In the genomic region with DNA sequence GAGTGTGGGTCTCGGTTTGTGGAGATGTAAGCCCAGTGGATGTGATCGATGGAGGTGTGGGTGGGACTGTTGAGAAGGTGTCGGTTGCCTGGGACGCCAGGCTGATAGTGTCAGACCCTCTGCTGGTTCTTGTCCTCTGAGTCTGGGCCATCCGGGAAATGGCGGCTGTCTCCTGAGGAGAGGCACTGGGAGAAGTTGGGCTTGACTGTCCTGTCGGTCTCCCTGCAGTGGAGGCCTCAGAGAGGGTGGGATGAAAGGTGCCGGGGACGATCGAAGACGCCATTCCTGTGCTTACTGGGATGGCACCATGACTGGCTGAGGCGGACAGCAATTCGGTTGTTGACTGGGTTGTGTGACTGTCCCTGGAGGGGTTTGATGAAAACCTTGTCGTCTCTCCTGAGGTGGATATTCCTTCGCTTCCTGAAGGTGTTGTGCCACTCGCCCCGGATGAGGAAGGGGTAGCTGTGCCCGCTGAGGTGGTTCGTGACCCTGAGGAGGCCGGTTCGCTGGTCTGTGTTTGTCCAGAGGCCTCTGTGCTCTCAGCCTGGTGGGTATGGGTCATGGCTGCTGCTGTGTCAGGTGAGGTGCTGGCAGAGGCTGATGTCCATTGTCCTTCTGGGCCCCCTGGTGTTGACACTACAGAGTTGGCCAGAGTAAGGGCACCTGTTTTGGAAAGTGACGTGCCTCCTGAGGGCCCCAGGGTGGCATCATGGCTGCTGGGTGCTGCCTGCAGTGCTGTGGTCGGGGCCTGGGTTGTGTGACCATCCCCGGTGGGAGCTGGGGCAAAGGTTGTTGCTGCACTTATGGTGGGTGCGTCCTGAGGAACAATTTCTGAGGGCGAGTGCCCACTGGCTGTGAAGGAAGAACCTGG, we compare ENCODE assay signal across 17 cellular contexts. TPM values are rescaled to one million over a fixed set of nuclear protein-coding genes. Genes with fewer than 3 reads are reported as not detected.
A peak's percentile ranks its signal among the peaks of the same experiment; 100 is the strongest.
DNase-seq lines count a peak whose midpoint lies in the region; ATAC-seq and TF ChIP-seq lines count a peak whose summit lies in the region.
"Had no signal": no experiment of that assay in that cellular context is flagged by ENCODE, and none has a peak within 500 bp of the region (broad histone marks: within the 10 kb centered on the region; RNA-seq: fewer than 3 reads in every experiment).

No MANE protein-coding gene starts in this region.

- H3K79me2 ChIP-seq in hepatocyte, result no peaks in the 10 kb centered on the region

- CTCF ChIA-PET in CD4-positive, alpha-beta T cell (lab: Charles Lee), result no interaction called here
- CTCF ChIA-PET in Calu3 (lab: Charles Lee), result no interaction called here

- no peaks in the 10 kb centered on the region for H4K20me1 ChIP-seq in hepatocyte (ENCODE audit: insufficient read depth, poor library complexity, severe bottlenecking)

- no peak overlapping the region for H3K27ac ChIP-seq in CD4-positive, alpha-beta T cell (ENCODE audit: low read depth, low read length)
- H3K27ac ChIP-seq in hepatocyte, result no peak overlapping the region
- H3K27ac ChIP-seq: ascending aorta, left lung, SJCRH30, tibial nerve had no signal

- no peaks in the 10 kb centered on the region for H3K9me2 ChIP-seq in hepatocyte (replicated peaks; ENCODE audit: insufficient read depth)

- peaks cover 20% of the 10 kb centered on the region for H3K9me3 Mint-ChIP-seq in CD4-positive, alpha-beta T cell
- peaks cover 34% of the 10 kb centered on the region for H3K9me3 Mint-ChIP-seq in Calu3 (ENCODE audit: low read depth, unreplicated experiment)
- peaks cover 37% of the 10 kb centered on the region for H3K9me3 Mint-ChIP-seq in activated naive CD8-positive, alpha-beta T cell treated with anti-CD3 and anti-CD28 coated beads for 36 hours
- peaks cover 0 to 42% (median 34%) of the 10 kb centered on the region in 9 donors for H3K9me3 Mint-ChIP-seq in naive thymus-derived CD8-positive, alpha-beta T cell

- H3K4me3 Mint-ChIP-seq in CD4-positive, alpha-beta T cell, result no peak overlapping the region
- H3K4me3 Mint-ChIP-seq in Calu3 (ENCODE audit: low read depth, unreplicated experiment), result no peak overlapping the region
- H3K4me3 Mint-ChIP-seq in activated naive CD8-positive, alpha-beta T cell treated with anti-CD3 and anti-CD28 coated beads for 36 hours, result peak overlapping the region; percentile 32
- peak overlapping the region in 8 of 10 donors; percentile 7 to 82 (median 66) for H3K4me3 Mint-ChIP-seq in naive thymus-derived CD8-positive, alpha-beta T cell
- H3K4me3 Mint-ChIP-seq: activated T-cell treated with anti-CD3 and anti-CD28 coated beads, Interleukin-2, amount 50 U/mL, for 72 hours; B cell had no signal

- peak overlapping the region; percentile 78 for H3K27ac Mint-ChIP-seq in CD4-positive, alpha-beta T cell
- H3K27ac Mint-ChIP-seq in Calu3 (ENCODE audit: unreplicated experiment), result peak overlapping the region; percentile 56
- peak overlapping the region; percentile 72 for H3K27ac Mint-ChIP-seq in activated naive CD8-positive, alpha-beta T cell treated with anti-CD3 and anti-CD28 coated beads for 36 hours
- peak overlapping the region in 9 of 10 donors; percentile 64 to 98 (median 89) for H3K27ac Mint-ChIP-seq in naive thymus-derived CD8-positive, alpha-beta T cell
- H3K27ac Mint-ChIP-seq: activated T-cell treated with anti-CD3 and anti-CD28 coated beads, Interleukin-2, amount 50 U/mL, for 72 hours; B cell; progenitor cell of endocrine pancreas had no signal

- ATAC-seq in CD4-positive, alpha-beta T cell (ENCODE audit: poor library complexity), result no peak
- ATAC-seq in naive thymus-derived CD8-positive, alpha-beta T cell, result no peak
- ATAC-seq in GM21529 (IDR thresholded peaks at IDR 0.05; ENCODE audit: unreplicated experiment) (no peak), HG03354 (IDR thresholded peaks at IDR 0.05; ENCODE audit: poor library complexity, severe bottlenecking, unreplicated experiment) (no peak)
- ATAC-seq: activated T-cell treated with anti-CD3 and anti-CD28 coated beads, Interleukin-2, amount 50 U/mL, for 72 hours; left lung had no signal

- TF ChIP-seq CTCF in CD4-positive, alpha-beta T cell (IDR thresholded peaks at IDR 0.05), result no peak
- TF ChIP-seq CTCF in Calu3 (IDR thresholded peaks at IDR 0.05; ENCODE audit: unreplicated experiment) (no peak), hepatocyte (IDR thresholded peaks at IDR 0.05; ENCODE audit: poor library complexity) (no peak)

- peaks cover 11% of the 10 kb centered on the region for H3K36me3 Mint-ChIP-seq in CD4-positive, alpha-beta T cell (ENCODE audit: low read depth)
- H3K36me3 Mint-ChIP-seq in Calu3 (ENCODE audit: insufficient read depth, unreplicated experiment), result peaks cover 7% of the 10 kb centered on the region
- H3K36me3 Mint-ChIP-seq in activated naive CD8-positive, alpha-beta T cell treated with anti-CD3 and anti-CD28 coated beads for 36 hours, result peaks cover 37% of the 10 kb centered on the region
- peaks cover 0 to 14% (median 11%) of the 10 kb centered on the region in 3 donors for H3K36me3 Mint-ChIP-seq in naive thymus-derived CD8-positive, alpha-beta T cell

- H2AFZ ChIP-seq in hepatocyte, result no peak overlapping the region

- H3K36me3 ChIP-seq in hepatocyte (replicated peaks; ENCODE audit: insufficient read depth, low read depth), result no peaks in the 10 kb centered on the region
- H3K36me3 ChIP-seq: ascending aorta, left lung, SJCRH30, tibial nerve had no signal

- BruUV-seq in Calu3 (replicated peaks; lab: Mats Ljungman, UMichigan), result no TSS peak

- peak in 1 of 10 experiments; percentile 24 for DNase-seq in CD4-positive, alpha-beta T cell
- DNase-seq in Calu3 (no peak), hepatocyte (ENCODE audit: low spot score) (no peak)
- DNase-seq in activated naive CD8-positive, alpha-beta T cell treated with anti-CD3 and anti-CD28 coated beads for 36 hours, result no peak
- DNase-seq in naive thymus-derived CD8-positive, alpha-beta T cell, result no peak
- DNase-seq: activated T-cell treated with anti-CD3 and anti-CD28 coated beads, Interleukin-2, amount 50 U/mL, for 72 hours; foreskin fibroblast; GOT3; NCI-H524 treated with DMSO at 0.1 percent for 48 hours; SJCRH30 had no signal

- H3K4me1 ChIP-seq in hepatocyte (ENCODE audit: insufficient read depth), result no peaks in the 10 kb centered on the region
- H3K4me1 ChIP-seq: ascending aorta, left lung, SJCRH30, tibial nerve had no signal

- no peaks in the 10 kb centered on the region for H3K27me3 ChIP-seq in CD4-positive, alpha-beta T cell (ENCODE audit: control insufficient read depth, insufficient read depth, low read length)
- H3K27me3 ChIP-seq in hepatocyte, result no peaks in the 10 kb centered on the region
- H3K27me3 ChIP-seq: ascending aorta, SJCRH30, tibial nerve had no signal

- peaks cover 12% of the 10 kb centered on the region for H3K9me3 ChIP-seq in CD4-positive, alpha-beta T cell (ENCODE audit: control insufficient read depth, low read length)
- no peaks in the 10 kb centered on the region for H3K9me3 ChIP-seq in hepatocyte (ENCODE audit: low read depth)
- H3K9me3 ChIP-seq: ascending aorta, left lung, SJCRH30 had no signal

- H3K27me3 Mint-ChIP-seq in CD4-positive, alpha-beta T cell, result no peaks in the 10 kb centered on the region
- H3K27me3 Mint-ChIP-seq in Calu3 (ENCODE audit: unreplicated experiment), result peaks cover 24% of the 10 kb centered on the region
- no peaks in the 10 kb centered on the region for H3K27me3 Mint-ChIP-seq in activated naive CD8-positive, alpha-beta T cell treated with anti-CD3 and anti-CD28 coated beads for 36 hours
- peaks cover 0 to 3% (median 0%) of the 10 kb centered on the region in 5 donors for H3K27me3 Mint-ChIP-seq in naive thymus-derived CD8-positive, alpha-beta T cell

- H3K4me3 ChIP-seq in hepatocyte, result no peak overlapping the region
- H3K4me3 ChIP-seq: ascending aorta, left lung, SJCRH30, tibial nerve had no signal

- POLR2A ChIA-PET in CD4-positive, alpha-beta T cell (lab: Charles Lee), result no interaction called here
- POLR2A ChIA-PET in naive thymus-derived CD8-positive, alpha-beta T cell (lab: Charles Lee), result no interaction called here

- WGBS in hepatocyte (ENCODE audit: low lambda C conversion rate, missing lambda C conversion rate), result 95% methylated on average over 25 of the region's 26 CpGs

- peaks cover 53% of the 10 kb centered on the region for H3K4me1 Mint-ChIP-seq in CD4-positive, alpha-beta T cell (ENCODE audit: low read depth)
- H3K4me1 Mint-ChIP-seq in Calu3 (ENCODE audit: low read depth, unreplicated experiment), result no peaks in the 10 kb centered on the region
- H3K4me1 Mint-ChIP-seq in activated naive CD8-positive, alpha-beta T cell treated with anti-CD3 and anti-CD28 coated beads for 36 hours, result peaks cover 40% of the 10 kb centered on the region
- H3K4me1 Mint-ChIP-seq in naive thymus-derived CD8-positive, alpha-beta T cell, result peaks cover 50 to 66% (median 60%) of the 10 kb centered on the region in 4 donors

- no peak overlapping the region for H3K4me2 ChIP-seq in hepatocyte

- intact Hi-C loops in CD4-positive, alpha-beta T cell (cut with DNase I, micrococcal nuclease), result no loop called here
- intact Hi-C loops in Calu3 (cut with micrococcal nuclease; ENCODE audit: unreplicated experiment), result no loop called here

RNA-seq across cellular contexts. Expression of a gene that starts 22.8 kb away (rescaled TPM):
- not detected for total RNA-seq in CD4-positive, alpha-beta T cell
- total RNA-seq in Calu3 (2022), result 3.6 and 4.6 TPM in 2 replicates
- under 1 TPM; 0.08 to 0.14 TPM for total RNA-seq in activated naive CD8-positive, alpha-beta T cell treated with anti-CD3 and anti-CD28 coated beads for 36 hours
- total RNA-seq in naive thymus-derived CD8-positive, alpha-beta T cell, result not detected
- not detected for polyA plus RNA-seq in naive thymus-derived CD8-positive, alpha-beta T cell
- total RNA-seq in hepatocyte, result 0.32 and 1.7 TPM in 2 replicates
- 0.89 and 0.94 TPM in 2 replicates for polyA plus RNA-seq in hepatocyte
- total RNA-seq: ascending aorta, tibial nerve had no signal

Comparison
In these comparisons a context has a peak if more than half of its experiments do, and no peak if none do; other contexts are left out.
1. H3K4me3 Mint-ChIP-seq: peak in activated naive CD8-positive, alpha-beta T cell treated with anti-CD3 and anti-CD28 coated beads for 36 hours (single experiment) and naive thymus-derived CD8-positive, alpha-beta T cell (8 of 10); none in CD4-positive, alpha-beta T cell (single experiment) and Calu3 (single experiment).
2. Peak in every context shown above with its lines, with median percentiles within 50 percentile points of each other: H3K27ac Mint-ChIP-seq.